Comparison of ENCODE assay signal across 1 cellular context in the genomic region with DNA sequence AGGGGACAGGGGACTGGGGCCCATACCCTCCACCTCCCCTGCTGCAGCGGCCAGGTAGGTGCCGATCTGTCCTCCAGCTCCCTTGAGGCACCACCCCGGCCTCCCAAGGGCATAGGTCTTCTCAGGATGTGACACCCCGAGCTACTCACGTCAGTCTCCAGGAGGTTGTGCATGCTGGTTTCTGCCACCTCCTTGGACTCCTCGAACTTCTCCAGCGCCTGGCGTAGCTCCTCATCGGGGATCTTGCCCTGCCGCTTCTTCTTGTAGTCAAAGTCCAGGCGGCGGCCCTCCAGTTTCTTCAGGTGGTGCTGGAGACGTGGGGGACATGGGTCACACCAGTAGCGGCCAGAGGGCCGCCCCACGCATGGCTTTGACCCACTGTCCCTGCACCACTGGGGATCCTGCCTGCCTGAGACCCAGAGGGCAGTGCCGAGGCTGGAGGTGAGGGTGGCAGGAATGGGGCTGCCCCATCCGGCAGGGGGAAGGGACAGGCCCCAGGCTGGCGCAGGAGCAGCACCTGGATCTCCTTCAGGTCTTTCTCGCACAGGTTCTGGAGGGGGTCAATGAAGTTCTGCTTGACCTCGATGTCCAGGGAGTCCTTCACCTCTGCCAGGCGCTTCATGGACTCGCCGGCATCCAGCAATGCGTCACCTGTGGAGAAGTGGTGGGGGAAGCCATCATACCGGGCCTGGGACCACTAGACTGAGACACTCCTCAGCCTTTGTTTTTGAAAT.
TF ChIP-seq lines count a peak whose summit lies in the region.

No MANE protein-coding gene starts in this region.

TF ChIP-seq in H1, 55 proteins besides CTCF, POLR2A, EP300 and RAD21:
- no peak for TF ChIP-seq CTBP2 (IDR thresholded peaks at IDR 0.05; ENCODE audit: borderline replicate concordance, insufficient read depth, insufficient read length, low read length)
- TF ChIP-seq RBBP5 (IDR thresholded peaks at IDR 0.05; ENCODE audit: borderline replicate concordance, low read depth, low read length) = no peak
- no peak for TF ChIP-seq GABPA (IDR thresholded peaks at IDR 0.05; ENCODE audit: borderline replicate concordance, insufficient read depth, low read length)
- TF ChIP-seq BRCA1 (IDR thresholded peaks at IDR 0.05; ENCODE audit: low read depth, low read length) = no peak
- TF ChIP-seq RFX5 (IDR thresholded peaks at IDR 0.05; ENCODE audit: borderline replicate concordance, low read depth, low read length) = no peak
- TF ChIP-seq, protein P1, sequence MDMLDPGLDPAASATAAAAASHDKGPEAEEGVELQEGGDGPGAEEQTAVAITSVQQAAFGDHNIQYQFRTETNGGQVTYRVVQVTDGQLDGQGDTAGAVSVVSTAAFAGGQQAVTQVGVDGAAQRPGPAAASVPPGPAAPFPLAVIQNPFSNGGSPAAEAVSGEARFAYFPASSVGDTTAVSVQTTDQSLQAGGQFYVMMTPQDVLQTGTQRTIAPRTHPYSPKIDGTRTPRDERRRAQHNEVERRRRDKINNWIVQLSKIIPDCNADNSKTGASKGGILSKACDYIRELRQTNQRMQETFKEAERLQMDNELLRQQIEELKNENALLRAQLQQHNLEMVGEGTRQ (IDR thresholded peaks at IDR 0.05; ENCODE audit: low read length) = no peak
- no peak for TF ChIP-seq CHD2 (IDR thresholded peaks at IDR 0.05; ENCODE audit: low read length)
- TF ChIP-seq MAFK (IDR thresholded peaks at IDR 0.05; ENCODE audit: low read depth, low read length) = no peak
- no peak for TF ChIP-seq PHF8 (conservative IDR thresholded peaks at IDR 0.05; ENCODE audit: low read depth, low read length)
TF ChIP-seq in H1: peak in this region for 0.
